ENCODE assay signal across 1 cellular context in genomic region chr16:29765167-29766032, GRCh38.
A peak's percentile ranks its signal among the peaks of the same experiment; 100 is the strongest.
TF ChIP-seq lines count a peak whose summit lies in the region.

No MANE protein-coding gene starts in this region.

TF ChIP-seq in HepG2, 621 proteins besides CTCF, POLR2A, EP300 and RAD21 (continued from another document and continues in another):
- no peak for TF ChIP-seq ZNF18 (CRISPR knock-in tag; IDR thresholded peaks at IDR 0.05; ENCODE audit: insufficient replicate concordance)
- no peak for TF ChIP-seq CENPBD1 (CRISPR knock-in tag; IDR thresholded peaks at IDR 0.05; ENCODE audit: borderline replicate concordance, low read depth)
- peak; percentile 93 for TF ChIP-seq SOX5 (CRISPR knock-in tag; IDR thresholded peaks at IDR 0.05; ENCODE audit: borderline replicate concordance)
- 0 out of 2 replicates have a peak, but pooled peaks have one; percentile 43 for TF ChIP-seq ZNF639 (CRISPR knock-in tag; conservative IDR thresholded peaks at IDR 0.05)
- TF ChIP-seq AGO1 (IDR thresholded peaks at IDR 0.05; ENCODE audit: low read depth, low read length, poor library complexity, severe bottlenecking) = no peak
- no peak for TF ChIP-seq SP4 (CRISPR knock-in tag; IDR thresholded peaks at IDR 0.05)
- TF ChIP-seq ATF7-NPFF (CRISPR knock-in tag; IDR thresholded peaks at IDR 0.05; ENCODE audit: low read depth) = peak; percentile 86
- TF ChIP-seq ZMAT5 (CRISPR knock-in tag; IDR thresholded peaks at IDR 0.05; ENCODE audit: borderline replicate concordance, low read depth) = no peak
- no peak for TF ChIP-seq ZNF282 (IDR thresholded peaks at IDR 0.05; ENCODE audit: partially characterized antibody)
- TF ChIP-seq HDAC2 (CRISPR knock-in tag; IDR thresholded peaks at IDR 0.05) = peak; percentile 99
- TF ChIP-seq ZNF512 (CRISPR knock-in tag; IDR thresholded peaks at IDR 0.05) = 0 out of 2 replicates have a peak, but pooled peaks have one; percentile 51
- peak; percentile 96 for TF ChIP-seq ERF (CRISPR knock-in tag; IDR thresholded peaks at IDR 0.05)
- no peak for TF ChIP-seq NFYC (CRISPR knock-in tag; IDR thresholded peaks at IDR 0.05)
- 0 out of 2 replicates have a peak, but pooled peaks have one; percentile 9 for TF ChIP-seq ZNF24 (IDR thresholded peaks at IDR 0.05)
- TF ChIP-seq ZIK1 (CRISPR knock-in tag; IDR thresholded peaks at IDR 0.05; ENCODE audit: borderline replicate concordance, low read depth) = peak; percentile 78
- TF ChIP-seq TP53 (CRISPR knock-in tag; conservative IDR thresholded peaks at IDR 0.05) = peak; percentile 83; the same call in 1 of the 2 replicates
- no peak for TF ChIP-seq SNAPC5 (CRISPR knock-in tag; IDR thresholded peaks at IDR 0.05; ENCODE audit: borderline replicate concordance)
- TF ChIP-seq MAFF (IDR thresholded peaks at IDR 0.05; ENCODE audit: low read depth, low read length) = no peak
- peak; percentile 100 for TF ChIP-seq FOXA3 (CRISPR knock-in tag; IDR thresholded peaks at IDR 0.05)
- no peak for TF ChIP-seq HHEX (CRISPR knock-in tag; IDR thresholded peaks at IDR 0.05)
- TF ChIP-seq MBNL3 (CRISPR knock-in tag; conservative IDR thresholded peaks at IDR 0.05) = no peak
- TF ChIP-seq NCOR1 (IDR thresholded peaks at IDR 0.05; ENCODE audit: borderline replicate concordance, low read length) = peak; percentile 94
- no peak for TF ChIP-seq ZFP82 (CRISPR knock-in tag; IDR thresholded peaks at IDR 0.05; ENCODE audit: borderline replicate concordance)
- peak; percentile 13; the same call in 1 of the 2 replicates for TF ChIP-seq NFE2L2 (IDR thresholded peaks at IDR 0.05; ENCODE audit: low read length)
- TF ChIP-seq ZNF563 (CRISPR knock-in tag; IDR thresholded peaks at IDR 0.05) = peak; percentile 51; the same call in 1 of the 2 replicates
- TF ChIP-seq TFDP2 (CRISPR knock-in tag; IDR thresholded peaks at IDR 0.05) = peak; percentile 59; the same call in 1 of the 2 replicates
- peak; percentile 92 for TF ChIP-seq ZNF574 (CRISPR knock-in tag; IDR thresholded peaks at IDR 0.05)
- TF ChIP-seq ISX (CRISPR knock-in tag; conservative IDR thresholded peaks at IDR 0.05) = no peak
- TF ChIP-seq PAF1 (CRISPR knock-in tag; IDR thresholded peaks at IDR 0.05) = no peak
- peak; percentile 72 for TF ChIP-seq ZFY (CRISPR knock-in tag; IDR thresholded peaks at IDR 0.05)
- no peak for TF ChIP-seq ZNF841 (CRISPR knock-in tag; IDR thresholded peaks at IDR 0.05; ENCODE audit: borderline replicate concordance)
- TF ChIP-seq TCF7 (IDR thresholded peaks at IDR 0.05; ENCODE audit: low read depth) = peak; percentile 71
- peak; percentile 98 for TF ChIP-seq ZNF292 (CRISPR knock-in tag; IDR thresholded peaks at IDR 0.05; ENCODE audit: borderline replicate concordance, low read depth)
- TF ChIP-seq ZNF749 (CRISPR knock-in tag; IDR thresholded peaks at IDR 0.05; ENCODE audit: borderline replicate concordance) = no peak
- no peak for TF ChIP-seq PREB (CRISPR knock-in tag; IDR thresholded peaks at IDR 0.05)
- TF ChIP-seq POLR2G (IDR thresholded peaks at IDR 0.05; ENCODE audit: low read depth, low read length) = no peak
- no peak for TF ChIP-seq ZNF431 (CRISPR knock-in tag; IDR thresholded peaks at IDR 0.05; ENCODE audit: borderline replicate concordance, low read depth)
- no peak for TF ChIP-seq ZBTB14 (CRISPR knock-in tag; IDR thresholded peaks at IDR 0.05)
- no peak for TF ChIP-seq ZNF562 (CRISPR knock-in tag; IDR thresholded peaks at IDR 0.05; ENCODE audit: borderline replicate concordance)
- peak; percentile 90 for TF ChIP-seq ZFP90 (CRISPR knock-in tag; IDR thresholded peaks at IDR 0.05; ENCODE audit: borderline replicate concordance)
- peak; percentile 79; the same call in 1 of the 2 replicates for TF ChIP-seq ZFP37 (CRISPR knock-in tag; IDR thresholded peaks at IDR 0.05; ENCODE audit: borderline replicate concordance)
- no peak for TF ChIP-seq SNRNP70 (IDR thresholded peaks at IDR 0.05; ENCODE audit: low read depth, low read length)
- peak; percentile 57; the same call in 1 of the 2 replicates for TF ChIP-seq YEATS2 (CRISPR knock-in tag; IDR thresholded peaks at IDR 0.05; ENCODE audit: borderline replicate concordance)
- peak; percentile 49; the same call in 1 of the 2 replicates for TF ChIP-seq CSRNP1 (CRISPR knock-in tag; IDR thresholded peaks at IDR 0.05)
- no peak for TF ChIP-seq MLXIP (CRISPR knock-in tag; IDR thresholded peaks at IDR 0.05; ENCODE audit: borderline replicate concordance)
- TF ChIP-seq ZNF234 (CRISPR knock-in tag; conservative IDR thresholded peaks at IDR 0.05) = no peak
